In the genomic region with DNA sequence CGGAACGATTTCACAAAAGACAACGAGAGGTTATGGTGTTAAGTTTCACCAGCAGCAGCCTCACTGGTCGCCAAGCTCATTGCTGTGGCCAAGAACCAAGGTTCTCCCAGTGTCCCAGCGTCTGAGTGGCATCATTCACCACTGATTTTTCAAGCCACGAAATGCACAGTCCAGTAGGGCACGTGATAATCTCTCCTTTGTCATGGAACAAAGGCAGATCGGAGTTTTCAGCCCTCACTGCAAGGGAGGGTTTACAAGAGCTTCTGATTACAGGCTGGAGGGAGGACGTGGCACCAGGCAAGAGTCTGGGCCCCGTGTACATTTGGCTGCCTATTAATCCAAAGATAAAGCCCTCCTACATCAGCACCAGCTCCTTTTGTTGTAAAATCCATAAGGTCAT, we compare ENCODE assay signal across 10 cellular contexts. TPM values are rescaled to one million over a fixed set of nuclear protein-coding genes. Genes with fewer than 3 reads are reported as not detected.
A peak's percentile ranks its signal among the peaks of the same experiment; 100 is the strongest.
DNase-seq lines count a peak whose midpoint lies in the region; ATAC-seq and TF ChIP-seq lines count a peak whose summit lies in the region.
"Had no signal": no experiment of that assay in that cellular context is flagged by ENCODE, and none has a peak within 500 bp of the region (broad histone marks: within the 10 kb centered on the region; RNA-seq: fewer than 3 reads in every experiment).

No MANE protein-coding gene starts in this region.

- H3K9me3 ChIP-seq in T-helper 17 cell (ENCODE audit: control insufficient read depth, low read length, poor library complexity, severe bottlenecking) (no peaks in the 10 kb centered on the region), ascending aorta (no peaks in the 10 kb centered on the region), tibial artery (no peaks in the 10 kb centered on the region)
- H3K9me3 ChIP-seq: SJCRH30 had no signal

- H3K27me3 ChIP-seq in ascending aorta (peaks cover 5% of the 10 kb centered on the region), tibial artery (peaks cover 3 to 65% of the 10 kb centered on the region in 2 donors)

- peak overlapping the region; percentile 9 for H3K4me3 Mint-ChIP-seq in T-helper 17 cell

- H3K27ac Mint-ChIP-seq in T-helper 17 cell = no peak overlapping the region

- H3K36me3 ChIP-seq in ascending aorta (no peaks in the 10 kb centered on the region), tibial artery (no peaks in the 10 kb centered on the region)
- H3K36me3 ChIP-seq: SJCRH30 had no signal

- H3K27me3 Mint-ChIP-seq in T-helper 17 cell = peaks cover 58% of the 10 kb centered on the region

- no peak overlapping the region for H3K27ac ChIP-seq in ascending aorta
- no peak overlapping the region for H3K27ac ChIP-seq in tibial artery
- H3K27ac ChIP-seq: SJCRH30 had no signal

- H3K36me3 Mint-ChIP-seq in T-helper 17 cell (ENCODE audit: low read depth) = no peaks in the 10 kb centered on the region

- intact Hi-C loops in ascending aorta (cut with DNase I) (loop anchor here (10.0 kb wide), 1 partner anchor 528 kb away; no protein-coding TSS in a partner anchor), tibial artery (cut with DNase I; ENCODE audit: low total_unique reads) (loop anchor here (10.0 kb wide), 1 partner anchor 528 kb away; no protein-coding TSS in a partner anchor)

- H3K4me1 Mint-ChIP-seq in T-helper 17 cell = peaks cover 7% of the 10 kb centered on the region

- DNase-seq in Ammon's horn (ENCODE audit: low spot score) (peak; percentile 5), HuH-7.5 (ENCODE audit: low spot score) (peak; percentile 43), T-helper 17 cell (no peak), left kidney (ENCODE audit: low read depth, low spot score) (peak; percentile 84), ascending aorta (ENCODE audit: low spot score in 2 of 2) (no peak), tibial artery (no peak)
- DNase-seq: DND-41, SJCRH30 had no signal

- ATAC-seq in T-helper 17 cell (no peak), HG03432 (IDR thresholded peaks at IDR 0.05; ENCODE audit: unreplicated experiment) (no peak), HG03175 (IDR thresholded peaks at IDR 0.05; ENCODE audit: unreplicated experiment) (no peak)

- TF ChIP-seq CTCF in ascending aorta (IDR thresholded peaks at IDR 0.05) (no peak), tibial artery (IDR thresholded peaks at IDR 0.05) (no peak)

- H3K4me1 ChIP-seq in ascending aorta (peaks cover 10 to 15% of the 10 kb centered on the region in 2 donors), tibial artery (peaks cover 0 to 25% (median 21%) of the 10 kb centered on the region in 4 donors)
- H3K4me1 ChIP-seq: SJCRH30 had no signal

- H3K4me3 ChIP-seq in ascending aorta = no peak overlapping the region
- no peak overlapping the region for H3K4me3 ChIP-seq in tibial artery
- H3K4me3 ChIP-seq: SJCRH30 had no signal

RNA-seq across cellular contexts. Expression of gene CD24, which starts 2.0 kb away (rescaled TPM):
- total RNA-seq in T-helper 17 cell = 1 to 10 TPM in 1 of 2 donors, not detected in 1; 3.3 TPM
- total RNA-seq in ascending aorta = not detected

RNA-seq across cellular contexts. Expression of gene MTRES1, which starts 55.5 kb away (rescaled TPM):
- total RNA-seq in T-helper 17 cell (10 to 100 TPM in 1 of 2 donors, 1 to 10 TPM in 1; 9.7 to 10.2 TPM), ascending aorta (not detected)

Comparison
In these comparisons a context has a peak if more than half of its experiments do, and no peak if none do; other contexts are left out.
1. DNase-seq: peak in Ammon's horn (single experiment), HuH-7.5 (single experiment) and left kidney (single experiment); none in T-helper 17 cell (0 of 3), ascending aorta (0 of 2) and tibial artery (0 of 2).